In genomic region chr4:48138936-48139335, GRCh38 we compare ENCODE assay signal across 11 cellular contexts. TPM values are rescaled to one million over a fixed set of nuclear protein-coding genes. Genes with fewer than 3 reads are reported as not detected.
DNase-seq lines count a peak whose midpoint lies in the region; ATAC-seq lines count a peak whose summit lies in the region.
"Had no signal": no experiment of that assay in that cellular context is flagged by ENCODE, and none has a peak within 500 bp of the region (broad histone marks: within the 10 kb centered on the region; RNA-seq: fewer than 3 reads in every experiment).

No MANE protein-coding gene starts in this region.

- H3K4me3 Mint-ChIP-seq in activated naive CD8-positive, alpha-beta T cell treated with anti-CD3 and anti-CD28 coated beads for 36 hours, result peak overlapping the region; percentile 69

- H3K4me1 Mint-ChIP-seq in activated naive CD8-positive, alpha-beta T cell treated with anti-CD3 and anti-CD28 coated beads for 36 hours, result peaks cover 65% of the 10 kb centered on the region

- peak overlapping the region; percentile 95 for H3K27ac Mint-ChIP-seq in activated naive CD8-positive, alpha-beta T cell treated with anti-CD3 and anti-CD28 coated beads for 36 hours

- H3K9me3 Mint-ChIP-seq in activated naive CD8-positive, alpha-beta T cell treated with anti-CD3 and anti-CD28 coated beads for 36 hours, result peaks cover 2% of the 10 kb centered on the region

- no peak for DNase-seq in activated naive CD8-positive, alpha-beta T cell treated with anti-CD3 and anti-CD28 coated beads for 36 hours
- DNase-seq in 8988T (no peak), GOT3 (lab: John Stamatoyannopoulos, UW) (no peak), NCI-H446 (lab: John Stamatoyannopoulos, UW) (no peak)
- DNase-seq: cortex of kidney, left ventricle myocardium inferior, NCI-H1417 treated with DMSO at 0.1 percent for 48 hours had no signal

- peaks cover 29% of the 10 kb centered on the region for H3K36me3 Mint-ChIP-seq in activated naive CD8-positive, alpha-beta T cell treated with anti-CD3 and anti-CD28 coated beads for 36 hours

- no peaks in the 10 kb centered on the region for H3K27me3 Mint-ChIP-seq in activated naive CD8-positive, alpha-beta T cell treated with anti-CD3 and anti-CD28 coated beads for 36 hours

- ATAC-seq in GM18499 (IDR thresholded peaks at IDR 0.05; ENCODE audit: insufficient read depth, unreplicated experiment), result peak; percentile 87
- peak; percentile 80 for ATAC-seq in GM19463 (IDR thresholded peaks at IDR 0.05; ENCODE audit: unreplicated experiment)
- peak; percentile 90 for ATAC-seq in HG03135 (IDR thresholded peaks at IDR 0.05; ENCODE audit: unreplicated experiment)
- ATAC-seq in esophagus mucosa, result no peak

RNA-seq across cellular contexts. Expression of gene TXK, which starts 4.9 kb away (rescaled TPM):
- 10 to 100 TPM; 13.3 to 14.2 TPM for total RNA-seq in activated naive CD8-positive, alpha-beta T cell treated with anti-CD3 and anti-CD28 coated beads for 36 hours
- 1.4 TPM for total RNA-seq in esophagus mucosa
